Comparison of ENCODE assay signal across 18 cellular contexts in genomic region chr20:62580733-62581132, GRCh38.
"Had no signal": no experiment of that assay in that cellular context is flagged by ENCODE, and none has a peak within 500 bp of the region (broad histone marks: within the 10 kb centered on the region; RNA-seq: fewer than 3 reads in every experiment).

No MANE protein-coding gene starts in this region.

- H3K4me3 ChIP-seq: dorsolateral prefrontal cortex, heart left ventricle, ovary, spleen had no signal

- H3K36me3 Mint-ChIP-seq: natural killer cell; stimulated activated memory B cell treated with anti-CD40 and anti-IgM and Interleukin-4, amounts not matched to agents 10 μg/mL and 1 μg/mL and 100 μg/mL, for 72 hours had no signal

- H3K36me3 ChIP-seq: heart left ventricle, ovary, spleen had no signal

- ATAC-seq: left colon, natural killer cell, sciatic nerve had no signal

- H3K27me3 ChIP-seq: ovary had no signal

- H3K27ac Mint-ChIP-seq: natural killer cell; stimulated activated memory B cell treated with anti-CD40 and anti-IgM and Interleukin-4, amounts not matched to agents 10 μg/mL and 1 μg/mL and 100 μg/mL, for 72 hours had no signal

- H3K27ac ChIP-seq: dorsolateral prefrontal cortex, heart left ventricle, ovary, spleen had no signal

- H3K9me3 Mint-ChIP-seq: natural killer cell, neural crest cell had no signal

- H3K9me3 ChIP-seq: heart left ventricle, ovary, spleen had no signal

- DNase-seq: cortex of kidney; dorsolateral prefrontal cortex; effector CD8-positive, alpha-beta T cell; hippocampal formation; left colon; mammary epithelial cell; natural killer cell; nucleus accumbens; ovary; spleen; stimulated activated CD4-positive, alpha-beta T cell treated with anti-CD3 and anti-CD28 coated beads, Interleukin-15, amount 100 ng/mL, for 24 hours; stimulated activated CD4-positive, alpha-beta T cell treated with anti-CD3 and anti-CD28 coated beads, Interleukin-1b, Interleukin-23, amount 100 ng/mL, for 48 hours; stimulated activated CD4-positive, alpha-beta T cell treated with anti-CD3 and anti-CD28 coated beads, Interleukin-4, amount 100 ng/mL, for 24 hours; trophoblast cell had no signal
